Comparison of ENCODE assay signal across 10 cellular contexts in the genomic region with DNA sequence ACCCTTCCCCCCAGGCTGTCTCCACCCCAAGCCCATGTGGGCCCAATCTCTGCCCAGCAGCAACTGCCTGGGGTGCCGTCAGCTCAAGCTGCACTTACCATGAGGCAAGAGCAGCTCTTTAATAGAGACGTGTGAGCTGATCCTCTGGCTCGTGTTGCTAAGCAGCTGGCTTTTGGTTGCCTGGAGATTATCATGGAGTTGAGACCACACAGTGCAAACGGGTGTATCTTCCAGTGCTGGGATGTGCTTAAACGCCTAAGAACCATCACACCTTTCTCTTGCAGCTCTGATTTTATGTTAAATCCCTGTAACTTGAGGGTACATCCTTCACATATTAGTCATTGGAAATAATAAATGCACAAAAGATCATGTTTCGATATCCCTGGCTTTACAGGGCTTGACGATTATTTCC.
A peak's percentile ranks its signal among the peaks of the same experiment; 100 is the strongest.
DNase-seq lines count a peak whose midpoint lies in the region; ATAC-seq and TF ChIP-seq lines count a peak whose summit lies in the region.
"Had no signal": no experiment of that assay in that cellular context is flagged by ENCODE, and none has a peak within 500 bp of the region (broad histone marks: within the 10 kb centered on the region; RNA-seq: fewer than 3 reads in every experiment).

No MANE protein-coding gene starts in this region.

- intact Hi-C loops in sciatic nerve (cut with DNase I), result no loop called here

- H3K36me3 ChIP-seq in endodermal cell (ENCODE audit: control insufficient read depth, insufficient read depth, low read length), result no peaks in the 10 kb centered on the region
- peaks cover 0 to 1% of the 10 kb centered on the region in 2 donors for H3K36me3 ChIP-seq in neuronal stem cell (replicated peaks in 1 of 2; ENCODE audit: control insufficient read depth in 2 of 2, insufficient read depth in 2 of 2, low read length in 2 of 2)

- H2BK5ac ChIP-seq in neuronal stem cell (ENCODE audit: low read length), result no peak overlapping the region

- H3K4ac ChIP-seq in neuronal stem cell (ENCODE audit: low read length), result no peak overlapping the region

- H2BK15ac ChIP-seq in neuronal stem cell (ENCODE audit: low read length), result no peak overlapping the region

- H3K9me3 Mint-ChIP-seq in endodermal cell, result peaks cover 2% of the 10 kb centered on the region

- no peak overlapping the region for H3K14ac ChIP-seq in neuronal stem cell (ENCODE audit: low read length)

- H3K27me3 Mint-ChIP-seq in endodermal cell (ENCODE audit: insufficient read depth), result peaks cover 42% of the 10 kb centered on the region

- H3K27ac ChIP-seq in endodermal cell (ENCODE audit: low read depth, low read length) (no peak overlapping the region), neuronal stem cell (replicated peaks; ENCODE audit: low read length) (no peak overlapping the region)

- H2BK120ac ChIP-seq in neuronal stem cell (ENCODE audit: low read depth, low read length), result no peak overlapping the region

- no peak overlapping the region for H4K91ac ChIP-seq in neuronal stem cell (ENCODE audit: low read depth, low read length, poor library complexity)

- H3K4me1 ChIP-seq in endodermal cell (ENCODE audit: control insufficient read depth, insufficient read depth, low read length) (no peaks in the 10 kb centered on the region), neuronal stem cell (ENCODE audit: control insufficient read depth in 2 of 2, insufficient read depth in 1 of 2, low read depth in 1 of 2, low read length in 2 of 2) (peaks cover 4% of the 10 kb centered on the region in 2 donors)

- no peak overlapping the region for H2AFZ ChIP-seq in neuronal stem cell (ENCODE audit: low read length)

- WGBS in endodermal cell (ENCODE audit: insufficient coverage in 1 of 2, insufficient read length in 1 of 2), 2 experiments, result 52 to 70% methylated on average over 4 to 7 of the region's 7 CpGs
- no CpG with 5 or more reads among the region's 7 CpGs for WGBS in neuronal stem cell (ENCODE audit: extremely low coverage in 2 of 2, insufficient read length in 2 of 2, insufficient replicate concordance in 1 of 2), 2 donors

- H3K4me2 ChIP-seq in neuronal stem cell (ENCODE audit: insufficient read depth, low read length, poor library complexity, severe bottlenecking), result no peak overlapping the region

- H3K23ac ChIP-seq in neuronal stem cell (ENCODE audit: low read depth, low read length, poor library complexity), result no peak overlapping the region

- H3K36me3 Mint-ChIP-seq in endodermal cell (ENCODE audit: low read depth), result no peaks in the 10 kb centered on the region

- no peak overlapping the region for H2AK5ac ChIP-seq in neuronal stem cell (ENCODE audit: low read depth, low read length)

- H3K4me3 ChIP-seq in endodermal cell (ENCODE audit: low read length) (no peak overlapping the region), neuronal stem cell (ENCODE audit: low read length in 2 of 2) (no peak overlapping the region)

- H3K9me3 ChIP-seq in endodermal cell (ENCODE audit: control insufficient read depth, low read length) (no peaks in the 10 kb centered on the region), neuronal stem cell (replicated peaks in 1 of 2; ENCODE audit: control insufficient read depth in 2 of 2, insufficient read depth in 1 of 2, low read depth in 1 of 2, low read length in 2 of 2) (no peaks in the 10 kb centered on the region)

- no peaks in the 10 kb centered on the region for H3K79me1 ChIP-seq in neuronal stem cell (ENCODE audit: low read depth, low read length)

- H3K27me3 ChIP-seq in endodermal cell (ENCODE audit: control insufficient read depth, insufficient read depth, low read length, poor library complexity, severe bottlenecking) (peaks cover 22% of the 10 kb centered on the region), neuronal stem cell (ENCODE audit: control insufficient read depth in 3 of 3, insufficient read depth in 3 of 3, low read depth in 1 of 3, low read length in 3 of 3) (no peaks in the 10 kb centered on the region)

- no peak overlapping the region for H3K4me3 Mint-ChIP-seq in endodermal cell

- ATAC-seq in sciatic nerve (peak; percentile 20), HG02571 (IDR thresholded peaks at IDR 0.05; ENCODE audit: unreplicated experiment) (no peak), GM21717 (IDR thresholded peaks at IDR 0.05; ENCODE audit: unreplicated experiment) (no peak)

- no peak for TF ChIP-seq CTCF in endodermal cell (conservative IDR thresholded peaks at IDR 0.05)

- H3K18ac ChIP-seq in neuronal stem cell (ENCODE audit: low read length), result no peak overlapping the region

- no peak overlapping the region for H2BK12ac ChIP-seq in neuronal stem cell (ENCODE audit: low read length)

- H4K8ac ChIP-seq in neuronal stem cell (ENCODE audit: low read depth, low read length), result no peak overlapping the region

- no peaks in the 10 kb centered on the region for H3K4me1 Mint-ChIP-seq in endodermal cell

- DNase-seq in LHCN-M2 (ENCODE audit: low read depth) (peak; percentile 57), NCI-H446 treated with DMSO at 0.1 percent for 48 hours (lab: John Stamatoyannopoulos, UW) (peak; percentile 24), endodermal cell (peak; percentile 57), sciatic nerve (ENCODE audit: low spot score) (no peak), T-helper 1 cell (no peak), neuronal stem cell (ENCODE audit: low spot score) (no peak)
- DNase-seq: activated CD4-positive, alpha-beta T cell treated with anti-CD3 and anti-CD28 coated beads, Interleukin-2, amount 50 U/mL, for 48 hours; mammary epithelial cell had no signal

- H3K9ac ChIP-seq in endodermal cell (ENCODE audit: extremely low read depth, low read length, poor library complexity, severe bottlenecking) (no peak overlapping the region), neuronal stem cell (ENCODE audit: low read depth, low read length, poor library complexity) (no peak overlapping the region)

- no peak overlapping the region for H3K27ac Mint-ChIP-seq in endodermal cell

Comparison
In these comparisons a context has a peak if more than half of its experiments do, and no peak if none do; other contexts are left out.
1. DNase-seq: peak in LHCN-M2 (single experiment), NCI-H446 treated with DMSO at 0.1 percent for 48 hours (single experiment) and endodermal cell (single experiment); none in sciatic nerve (single experiment), T-helper 1 cell (0 of 5) and neuronal stem cell (single experiment).